Comparison of ENCODE assay signal across 8 cellular contexts in the genomic region with DNA sequence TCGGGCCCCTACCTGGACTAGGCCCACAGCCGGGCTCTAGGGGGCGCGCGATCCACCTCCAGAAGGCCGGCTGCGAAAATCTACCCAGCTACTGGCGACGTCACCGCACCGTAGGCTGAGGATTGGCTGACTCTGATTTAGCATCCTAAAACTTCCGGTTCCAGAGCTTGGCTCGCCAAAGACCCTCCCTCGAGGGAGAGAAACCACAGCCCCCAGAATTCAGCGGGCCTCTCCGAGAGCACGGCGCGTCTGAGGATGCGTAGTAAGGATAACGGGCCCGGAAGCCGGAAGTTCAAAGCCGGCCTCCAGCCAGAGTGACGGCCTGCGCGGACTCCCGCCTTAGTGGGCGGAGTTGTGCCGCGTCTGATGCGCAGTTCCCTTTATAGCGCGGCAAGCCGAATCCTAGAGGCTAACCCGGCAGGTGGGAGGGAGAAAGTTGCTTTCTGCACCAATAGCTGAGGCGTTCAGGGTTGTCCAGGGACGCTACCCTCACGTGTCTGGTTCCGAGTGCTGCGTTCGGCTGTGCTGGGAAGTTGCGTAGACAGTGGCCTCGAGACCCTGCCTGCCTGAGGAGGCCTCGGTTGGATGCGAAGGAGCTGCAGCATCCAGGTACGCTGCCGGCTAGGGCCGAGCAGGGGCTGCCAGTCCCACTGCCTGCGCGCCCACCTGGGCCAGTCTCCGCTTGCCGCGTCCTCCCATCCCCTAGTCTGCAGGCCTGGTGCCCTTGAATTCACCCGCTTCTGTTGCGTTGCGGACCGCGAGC. TPM values are rescaled to one million over a fixed set of nuclear protein-coding genes. Genes with fewer than 3 reads are reported as not detected.
DNase-seq lines count a peak whose midpoint lies in the region; ATAC-seq, FAIRE-seq and TF ChIP-seq lines count a peak whose summit lies in the region.

A gene (plus strand): TSS at position 544 of the 763 bp plus-strand sequence. CDS start 7,808 bp downstream, outside the sequence.

- peak within 1 kb of the TSS; percentile 72 for H3K4me3 ChIP-seq in WERI-Rb-1 (ENCODE audit: low read depth, low read length)
- peak within 1 kb of the TSS; percentile 95 for H3K4me3 ChIP-seq in bronchial epithelial cell (ENCODE audit: low read depth, low read length)
- peak within 1 kb of the TSS; percentile 79 for H3K4me3 ChIP-seq in smooth muscle cell

- H4K20me1 ChIP-seq in smooth muscle cell (ENCODE audit: low read depth) = peaks cover 3% of the 10 kb centered on the region

- peak within 1 kb of the TSS; percentile 77 for H3K27ac ChIP-seq in WERI-Rb-1
- peak within 1 kb of the TSS; percentile 79 for H3K27ac ChIP-seq in smooth muscle cell (ENCODE audit: low read depth)

- in situ Hi-C loops in ACHN (cut with HindIII; ENCODE audit: low pct_ligation_motif_present, low pct_unique_long_range_greater_than_20kb, low sequenced_read_pairs) = no loop called here

- DNase-seq in ACHN = peak; percentile 100
- peak; percentile 98 for DNase-seq in NCI-H2196 treated with DMSO at 0.1 percent for 48 hours (lab: John Stamatoyannopoulos, UW; ENCODE audit: unreplicated experiment)
- peak; percentile 99 for DNase-seq in WERI-Rb-1
- DNase-seq in bronchial epithelial cell (ENCODE audit: low read depth) = peak; percentile 98
- peak; percentile 97 for DNase-seq in iPS-NIHi11 (ENCODE audit: low spot score)
- DNase-seq in smooth muscle cell (lab: John Stamatoyannopoulos, UW; ENCODE audit: unreplicated experiment) = peak; percentile 94

- H3K36me3 ChIP-seq in WERI-Rb-1 = 0 out of 2 replicates have a peak, but pooled peaks cover 2% of the 10 kb centered on the region
- H3K36me3 ChIP-seq in bronchial epithelial cell (ENCODE audit: control insufficient read depth, insufficient read depth, low read length) = peaks cover 2% of the 10 kb centered on the region
- H3K36me3 ChIP-seq in smooth muscle cell (ENCODE audit: low read depth) = no peaks in the 10 kb centered on the region

- ATAC-seq in GM18868 (IDR thresholded peaks at IDR 0.05; ENCODE audit: unreplicated experiment) (peak; percentile 86), HG03135 (IDR thresholded peaks at IDR 0.05; ENCODE audit: unreplicated experiment) (peak; percentile 84)

- no peaks in the 10 kb centered on the region for H3K9me3 ChIP-seq in WERI-Rb-1 (ENCODE audit: severe bottlenecking)
- no peaks in the 10 kb centered on the region for H3K9me3 ChIP-seq in smooth muscle cell (replicated peaks; ENCODE audit: low read depth)

- H3K79me2 ChIP-seq in smooth muscle cell (ENCODE audit: low read depth) = peaks cover 38% of the 10 kb centered on the region

- peak within 1 kb of the TSS; percentile 63 for H3K9ac ChIP-seq in smooth muscle cell (ENCODE audit: low read depth)

- H2AFZ ChIP-seq in smooth muscle cell (ENCODE audit: low read depth) = peak within 1 kb of the TSS; percentile 79

- peaks cover 17% of the 10 kb centered on the region for H3K4me1 ChIP-seq in smooth muscle cell (ENCODE audit: low read depth)

- under 1% methylated on average over 59 of the region's 59 CpGs for WGBS in smooth muscle cell (ENCODE audit: low lambda C conversion rate)

- H3K27me3 ChIP-seq in WERI-Rb-1 (ENCODE audit: insufficient read depth, low read depth, severe bottlenecking) = no peaks in the 10 kb centered on the region
- H3K27me3 ChIP-seq in bronchial epithelial cell (ENCODE audit: control insufficient read depth, insufficient read depth, low read length) = no peaks in the 10 kb centered on the region
- H3K27me3 ChIP-seq in smooth muscle cell (ENCODE audit: low read depth) = no peaks in the 10 kb centered on the region

- H3F3A ChIP-seq in smooth muscle cell (ENCODE audit: low read depth) = peaks cover 5% of the 10 kb centered on the region

- TF ChIP-seq CTCF in WERI-Rb-1 (IDR thresholded peaks at IDR 0.05; ENCODE audit: low read depth, low read length) (peak; percentile 85), bronchial epithelial cell (IDR thresholded peaks at IDR 0.05; ENCODE audit: insufficient read depth, low read length, severe bottlenecking) (peak; percentile 97), smooth muscle cell (IDR thresholded peaks at IDR 0.05; ENCODE audit: borderline replicate concordance, insufficient read depth, poor library complexity, severe bottlenecking) (peak; percentile 83)

- no peak for FAIRE-seq in bronchial epithelial cell (lab: Jason Lieb, UNC)

- H3K4me2 ChIP-seq in smooth muscle cell = peak within 1 kb of the TSS; percentile 90

RNA-seq across cellular contexts. Expression of the gene that starts here (rescaled TPM):
- total RNA-seq in bronchial epithelial cell = 47.9 and 52.1 TPM in 2 replicates
- total RNA-seq in smooth muscle cell = 14.7 and 18.6 TPM in 2 replicates
- 67.9 and 71.3 TPM in 2 replicates for polyA plus RNA-seq in smooth muscle cell

Comparison
In these comparisons a context has a peak if more than half of its experiments do, and no peak if none do; other contexts are left out.
1. Peak in every context shown above with its lines: DNase-seq, ATAC-seq, H3K4me3 ChIP-seq and H3K27ac ChIP-seq.